In the genomic region with DNA sequence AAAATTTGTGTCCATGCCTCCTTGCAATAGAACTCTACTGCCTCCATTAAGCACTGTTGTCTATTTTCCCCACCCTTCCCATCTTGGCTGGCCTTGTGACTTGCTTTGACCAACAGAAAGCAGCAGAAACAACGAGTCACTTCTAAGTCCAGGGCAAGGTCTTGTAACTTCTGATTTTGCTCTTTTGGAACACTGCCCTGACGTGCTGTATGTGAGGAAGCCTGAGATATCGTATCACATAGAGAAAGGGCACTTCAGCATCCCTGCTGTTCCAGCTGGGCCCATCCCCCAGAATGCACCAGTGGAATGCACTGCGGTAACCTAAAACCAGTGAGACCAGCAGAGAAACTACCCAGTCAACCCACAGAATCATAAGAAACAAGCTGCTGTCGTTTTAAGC, we compare ENCODE assay signal across 12 cellular contexts. TPM values are rescaled to one million over a fixed set of nuclear protein-coding genes. Genes with fewer than 3 reads are reported as not detected.
DNase-seq lines count a peak whose midpoint lies in the region; ATAC-seq and TF ChIP-seq lines count a peak whose summit lies in the region.
"Had no signal": no experiment of that assay in that cellular context is flagged by ENCODE, and none has a peak within 500 bp of the region (broad histone marks: within the 10 kb centered on the region; RNA-seq: fewer than 3 reads in every experiment).

No MANE protein-coding gene starts in this region.

- peak overlapping the region; percentile 87 for H3K27ac ChIP-seq in A673 (ENCODE audit: low read depth, low read length, poor library complexity, severe bottlenecking)
- no peak overlapping the region for H3K27ac ChIP-seq in adrenal gland
- no peak overlapping the region for H3K27ac ChIP-seq in iPS DF 6.9 (ENCODE audit: low read length)
- no peak overlapping the region for H3K27ac ChIP-seq in dorsolateral prefrontal cortex

- CTCF ChIA-PET in A673 (lab: Charles Lee) = no interaction called here

- no peak overlapping the region for H3K4me3 ChIP-seq in A673 (ENCODE audit: low read depth, low read length, poor library complexity, severe bottlenecking)
- H3K4me3 ChIP-seq in adrenal gland = no peak overlapping the region
- H3K4me3 ChIP-seq in iPS DF 6.9 (ENCODE audit: low read length) = no peak overlapping the region
- H3K4me3 ChIP-seq in dorsolateral prefrontal cortex = no peak overlapping the region

- no TSS peak for BruUV-seq in A673 (replicated peaks; lab: Mats Ljungman, UMichigan)

- ATAC-seq in GM21825 (IDR thresholded peaks at IDR 0.05; ENCODE audit: unreplicated experiment) = no peak

- DNase-seq in A673 (ENCODE audit: low spot score) (peak; percentile 90), adrenal gland (peak in 6 of 7 donors; percentile 21 to 56 (median 38)), iPS DF 6.9 (ENCODE audit: low read depth, low spot score) (peak; percentile 47), activated gamma-delta T cell treated with Interleukin-2 at 50 U/mL for 16 hours (no peak), posterior vena cava (ENCODE audit: low spot score) (no peak), dorsolateral prefrontal cortex (no peak)
- DNase-seq: activated CD4-positive, CD25-positive, alpha-beta regulatory T cell; AML-193; cerebellar nuclear complex; NCI-H187 treated with DMSO at 0.1 percent for 48 hours had no signal

- H3K9me3 ChIP-seq in A673 (ENCODE audit: low read depth, low read length, poor library complexity, severe bottlenecking) (no peaks in the 10 kb centered on the region), adrenal gland (replicated peaks in 1 of 3) (no peaks in the 10 kb centered on the region), iPS DF 6.9 (ENCODE audit: control insufficient read depth, insufficient read depth, low read length) (no peaks in the 10 kb centered on the region)

- peaks cover 94% of the 10 kb centered on the region for H3K4me1 ChIP-seq in A673 (ENCODE audit: insufficient read depth, low read length, poor library complexity, severe bottlenecking)
- peaks cover 10 to 22% of the 10 kb centered on the region in 2 donors for H3K4me1 ChIP-seq in adrenal gland (replicated peaks in 1 of 2)
- peaks cover 1% of the 10 kb centered on the region; the same call in 1 of the 2 replicates for H3K4me1 ChIP-seq in iPS DF 6.9 (ENCODE audit: control insufficient read depth, insufficient read depth, low read length)

- intact Hi-C loops in A673 (cut with micrococcal nuclease; ENCODE audit: unreplicated experiment) (loop anchor here (1.0 kb wide), 1 partner anchor 27 kb away; no protein-coding TSS in a partner anchor), adrenal gland (cut with DNase I) (no loop called here), posterior vena cava (cut with DNase I) (no loop called here), dorsolateral prefrontal cortex (cut with DNase I) (no loop called here)

- TF ChIP-seq RAD21 in Ishikawa (IDR thresholded peaks at IDR 0.05; ENCODE audit: low read depth) = no peak; the same call in 1 of the 2 replicates

- H3K36me3 ChIP-seq in A673 (ENCODE audit: insufficient read depth, low read length, poor library complexity, severe bottlenecking) = no peaks in the 10 kb centered on the region
- no peaks in the 10 kb centered on the region for H3K36me3 ChIP-seq in adrenal gland (replicated peaks in 1 of 2)
- no peaks in the 10 kb centered on the region for H3K36me3 ChIP-seq in iPS DF 6.9 (ENCODE audit: control insufficient read depth, insufficient read depth, low read length)

- POLR2A ChIA-PET in A673 (lab: Charles Lee; ENCODE audit: low non-redundant PET) = no interaction called here

- H3K27me3 ChIP-seq in A673 (replicated peaks; ENCODE audit: insufficient read depth, low read depth, low read length, poor library complexity) (no peaks in the 10 kb centered on the region), adrenal gland (no peaks in the 10 kb centered on the region), iPS DF 6.9 (ENCODE audit: control insufficient read depth, insufficient read depth, low read length) (no peaks in the 10 kb centered on the region), dorsolateral prefrontal cortex (no peaks in the 10 kb centered on the region)

- peak; percentile 91 for TF ChIP-seq EP300 in Ishikawa (IDR thresholded peaks at IDR 0.05; ENCODE audit: borderline replicate concordance)

- TF ChIP-seq POLR2A in adrenal gland (IDR thresholded peaks at IDR 0.05) = no peak

- TF ChIP-seq CTCF in A673 (conservative IDR thresholded peaks at IDR 0.05; ENCODE audit: low read depth, low read length) (no peak), adrenal gland (IDR thresholded peaks at IDR 0.05) (no peak), dorsolateral prefrontal cortex (IDR thresholded peaks at IDR 0.05 in 54 of 56, conservative IDR thresholded peaks at IDR 0.05 in 2 of 56; ENCODE audit: low read depth in 1 of 56, partially characterized antibody in 56 of 56) (no peak)

- 50 to 58% (median 51%) methylated on average over 5 of the region's 5 CpGs for WGBS in adrenal gland, 4 donors
- WGBS in iPS DF 6.9 (ENCODE audit: insufficient coverage, insufficient read length) = no CpG with 5 or more reads among the region's 5 CpGs

TF ChIP-seq in Ishikawa, 13 proteins besides CTCF, POLR2A, EP300 and RAD21:
- peak; percentile 75 for TF ChIP-seq FOXM1 (IDR thresholded peaks at IDR 0.05; ENCODE audit: borderline replicate concordance, low read depth)
- TF ChIP-seq TCF12 (IDR thresholded peaks at IDR 0.05; ENCODE audit: low read depth) = peak; percentile 91
- TF ChIP-seq NFIC (IDR thresholded peaks at IDR 0.05) = peak; percentile 82
- no peak for TF ChIP-seq CREB1 (IDR thresholded peaks at IDR 0.05; ENCODE audit: low read depth)
- TF ChIP-seq TAF1 (IDR thresholded peaks at IDR 0.05; ENCODE audit: low read depth) = no peak
- TF ChIP-seq, protein P1, sequence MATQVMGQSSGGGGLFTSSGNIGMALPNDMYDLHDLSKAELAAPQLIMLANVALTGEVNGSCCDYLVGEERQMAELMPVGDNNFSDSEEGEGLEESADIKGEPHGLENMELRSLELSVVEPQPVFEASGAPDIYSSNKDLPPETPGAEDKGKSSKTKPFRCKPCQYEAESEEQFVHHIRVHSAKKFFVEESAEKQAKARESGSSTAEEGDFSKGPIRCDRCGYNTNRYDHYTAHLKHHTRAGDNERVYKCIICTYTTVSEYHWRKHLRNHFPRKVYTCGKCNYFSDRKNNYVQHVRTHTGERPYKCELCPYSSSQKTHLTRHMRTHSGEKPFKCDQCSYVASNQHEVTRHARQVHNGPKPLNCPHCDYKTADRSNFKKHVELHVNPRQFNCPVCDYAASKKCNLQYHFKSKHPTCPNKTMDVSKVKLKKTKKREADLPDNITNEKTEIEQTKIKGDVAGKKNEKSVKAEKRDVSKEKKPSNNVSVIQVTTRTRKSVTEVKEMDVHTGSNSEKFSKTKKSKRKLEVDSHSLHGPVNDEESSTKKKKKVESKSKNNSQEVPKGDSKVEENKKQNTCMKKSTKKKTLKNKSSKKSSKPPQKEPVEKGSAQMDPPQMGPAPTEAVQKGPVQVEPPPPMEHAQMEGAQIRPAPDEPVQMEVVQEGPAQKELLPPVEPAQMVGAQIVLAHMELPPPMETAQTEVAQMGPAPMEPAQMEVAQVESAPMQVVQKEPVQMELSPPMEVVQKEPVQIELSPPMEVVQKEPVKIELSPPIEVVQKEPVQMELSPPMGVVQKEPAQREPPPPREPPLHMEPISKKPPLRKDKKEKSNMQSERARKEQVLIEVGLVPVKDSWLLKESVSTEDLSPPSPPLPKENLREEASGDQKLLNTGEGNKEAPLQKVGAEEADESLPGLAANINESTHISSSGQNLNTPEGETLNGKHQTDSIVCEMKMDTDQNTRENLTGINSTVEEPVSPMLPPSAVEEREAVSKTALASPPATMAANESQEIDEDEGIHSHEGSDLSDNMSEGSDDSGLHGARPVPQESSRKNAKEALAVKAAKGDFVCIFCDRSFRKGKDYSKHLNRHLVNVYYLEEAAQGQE (IDR thresholded peaks at IDR 0.05; ENCODE audit: low read depth) = no peak
- TF ChIP-seq, protein P2, sequence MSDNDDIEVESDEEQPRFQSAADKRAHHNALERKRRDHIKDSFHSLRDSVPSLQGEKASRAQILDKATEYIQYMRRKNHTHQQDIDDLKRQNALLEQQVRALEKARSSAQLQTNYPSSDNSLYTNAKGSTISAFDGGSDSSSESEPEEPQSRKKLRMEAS (IDR thresholded peaks at IDR 0.05) = peak; percentile 79
- TF ChIP-seq, protein P3, sequence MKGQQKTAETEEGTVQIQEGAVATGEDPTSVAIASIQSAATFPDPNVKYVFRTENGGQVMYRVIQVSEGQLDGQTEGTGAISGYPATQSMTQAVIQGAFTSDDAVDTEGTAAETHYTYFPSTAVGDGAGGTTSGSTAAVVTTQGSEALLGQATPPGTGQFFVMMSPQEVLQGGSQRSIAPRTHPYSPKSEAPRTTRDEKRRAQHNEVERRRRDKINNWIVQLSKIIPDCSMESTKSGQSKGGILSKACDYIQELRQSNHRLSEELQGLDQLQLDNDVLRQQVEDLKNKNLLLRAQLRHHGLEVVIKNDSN (IDR thresholded peaks at IDR 0.05) = peak; percentile 79
- no peak; the same call in 1 of the 2 replicates for TF ChIP-seq YY1 (IDR thresholded peaks at IDR 0.05; ENCODE audit: low read depth)
- peak; percentile 38; the same call in 1 of the 2 replicates for TF ChIP-seq CEBPB (IDR thresholded peaks at IDR 0.05)
- no peak for TF ChIP-seq ZBTB7A (IDR thresholded peaks at IDR 0.05; ENCODE audit: low read depth)
- peak; percentile 97 for TF ChIP-seq TEAD4 (IDR thresholded peaks at IDR 0.05)
- no peak for TF ChIP-seq EGR1 (IDR thresholded peaks at IDR 0.05)

RNA-seq across cellular contexts. Expression of a gene that starts 28.1 kb away (rescaled TPM):
- 153 and 177 TPM in 2 replicates for total RNA-seq in A673 (2021)
- total RNA-seq in adrenal gland = 100 to 1,000 TPM in 4 of 8 donors, 10 to 100 TPM in 4; 76.8 to 134 (median 104) TPM
- 100 to 1,000 TPM in 1 of 3 donors, 10 to 100 TPM in 2; 26.8 to 113 (median 26.9) TPM for polyA plus RNA-seq in adrenal gland
- total RNA-seq in posterior vena cava = 100 to 1,000 TPM; 187 to 280 TPM
- total RNA-seq in dorsolateral prefrontal cortex = 100 to 1,000 TPM; 121 to 310 (median 210) TPM

Comparison
In these comparisons a context has a peak if more than half of its experiments do, and no peak if none do; other contexts are left out.
1. DNase-seq: peak in A673 (single experiment), adrenal gland (6 of 7) and iPS DF 6.9 (single experiment); none in activated gamma-delta T cell treated with Interleukin-2 at 50 U/mL for 16 hours (single experiment), posterior vena cava (single experiment) and dorsolateral prefrontal cortex (0 of 10).